1 cellular context compared by ENCODE assay signal in the genomic region with DNA sequence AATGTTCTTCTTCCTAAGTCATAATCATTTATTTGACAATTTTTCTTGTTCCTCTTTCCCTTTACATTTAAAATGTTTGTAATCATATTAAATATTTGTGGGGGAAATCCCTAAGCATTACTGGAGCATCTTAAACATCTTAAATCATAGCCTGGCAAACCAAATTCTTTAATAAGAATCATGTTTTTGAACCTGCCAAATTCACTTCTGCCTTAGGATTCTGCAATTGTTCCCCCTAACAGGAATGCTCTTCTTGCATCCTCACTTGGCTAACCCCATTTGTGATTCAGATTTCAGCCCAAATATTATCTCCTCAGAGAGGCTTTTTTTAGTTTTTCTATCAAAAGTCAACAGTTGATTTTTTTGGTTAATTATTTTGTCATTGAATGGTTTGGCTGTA.
TF ChIP-seq lines count a peak whose summit lies in the region.

No MANE protein-coding gene starts in this region.

TF ChIP-seq in A549, 52 proteins besides CTCF, POLR2A, EP300 and RAD21 (continued from another document):
- TF ChIP-seq CEBPB (IDR thresholded peaks at IDR 0.05) (no peak), SMC3 (IDR thresholded peaks at IDR 0.05) (no peak), EHF (CRISPR knock-in tag; IDR thresholded peaks at IDR 0.05) (no peak), CBX8 (IDR thresholded peaks at IDR 0.05) (no peak), CHD4 (IDR thresholded peaks at IDR 0.05; ENCODE audit: borderline replicate concordance) (no peak), CHD2 (IDR thresholded peaks at IDR 0.05; ENCODE audit: low read length, partially characterized antibody) (no peak)
